8 cellular contexts compared by ENCODE assay signal in genomic region chr17:2707721-2708584, GRCh38. TPM values are rescaled to one million over a fixed set of nuclear protein-coding genes. Genes with fewer than 3 reads are reported as not detected.
DNase-seq lines count a peak whose midpoint lies in the region; ATAC-seq and TF ChIP-seq lines count a peak whose summit lies in the region.

No MANE protein-coding gene starts in this region.

- H3K9me3 ChIP-seq in mucosa of descending colon: no peaks in the 10 kb centered on the region

- peaks cover 58% of the 10 kb centered on the region for H3K4me1 Mint-ChIP-seq in dendritic cell treated with granulocyte-macrophage colony-stimulating factor and Interleukin-4, amounts not matched to agents 40 ng/mL and 50 ng/mL, for 4 days (ENCODE audit: low read depth)

- H3K4me3 Mint-ChIP-seq in dendritic cell treated with granulocyte-macrophage colony-stimulating factor and Interleukin-4, amounts not matched to agents 40 ng/mL and 50 ng/mL, for 4 days: no peak overlapping the region

- H3K9me3 Mint-ChIP-seq in dendritic cell treated with granulocyte-macrophage colony-stimulating factor and Interleukin-4, amounts not matched to agents 40 ng/mL and 50 ng/mL, for 4 days: no peaks in the 10 kb centered on the region

- H3K36me3 ChIP-seq in mucosa of descending colon (ENCODE audit: low read depth): peaks cover 6% of the 10 kb centered on the region

- peak overlapping the region; percentile 96 for H3K27ac ChIP-seq in C4-2B

- peak overlapping the region; percentile 80 for H3K4me3 ChIP-seq in LNCaP clone FGC (ENCODE audit: low read depth, low read length)
- no peak overlapping the region for H3K4me3 ChIP-seq in mucosa of descending colon

- peaks cover 47% of the 10 kb centered on the region for H3K36me3 Mint-ChIP-seq in dendritic cell treated with granulocyte-macrophage colony-stimulating factor and Interleukin-4, amounts not matched to agents 40 ng/mL and 50 ng/mL, for 4 days (ENCODE audit: low read depth)

- ATAC-seq in mucosa of descending colon (no peak), HG02588 (IDR thresholded peaks at IDR 0.05; ENCODE audit: unreplicated experiment) (no peak), HG02623 (IDR thresholded peaks at IDR 0.05; ENCODE audit: unreplicated experiment) (no peak)

- peak overlapping the region; percentile 95 for H3K27ac Mint-ChIP-seq in dendritic cell treated with granulocyte-macrophage colony-stimulating factor and Interleukin-4, amounts not matched to agents 40 ng/mL and 50 ng/mL, for 4 days

- no peak for DNase-seq in LNCaP clone FGC (ENCODE audit: low read depth)
- peak; percentile 49 to 60 (median 58) for DNase-seq in mucosa of descending colon
- no peak for DNase-seq in NCI-H2081 (lab: John Stamatoyannopoulos, UW)
- no peak for DNase-seq in stimulated activated CD4-positive, alpha-beta T cell treated with anti-CD3 and anti-CD28 coated beads, Interleukin-2, amount 100 ng/mL, for 48 hours

- no peak; the same call in 1 of the 2 replicates for TF ChIP-seq CTCF in C4-2B (conservative IDR thresholded peaks at IDR 0.05)
- peak; percentile 78 for TF ChIP-seq CTCF in LNCaP clone FGC (IDR thresholded peaks at IDR 0.05; ENCODE audit: control insufficient read depth, extremely low read depth, insufficient read depth)
- TF ChIP-seq CTCF in mucosa of descending colon (IDR thresholded peaks at IDR 0.05): no peak

- no peaks in the 10 kb centered on the region for H3K27me3 Mint-ChIP-seq in dendritic cell treated with granulocyte-macrophage colony-stimulating factor and Interleukin-4, amounts not matched to agents 40 ng/mL and 50 ng/mL, for 4 days

- intact Hi-C loops in dendritic cell treated with granulocyte-macrophage colony-stimulating factor and Interleukin-4, amounts not matched to agents 40 ng/mL and 50 ng/mL, for 4 days (cut with micrococcal nuclease): no loop called here
- intact Hi-C loops in mucosa of descending colon (cut with DNase I, micrococcal nuclease): no loop called here

- H3K4me1 ChIP-seq in mucosa of descending colon (ENCODE audit: low read depth): peaks cover 37% of the 10 kb centered on the region

RNA-seq across cellular contexts. Expression of gene CLUH, which starts 3.6 kb away (rescaled TPM):
- total RNA-seq in mucosa of descending colon: 100 to 1,000 TPM; 120 to 149 (median 145) TPM

RNA-seq across cellular contexts. Expression of gene CCDC92B, which starts 41.5 kb away (rescaled TPM):
- 1 to 10 TPM; 1.3 to 2.2 (median 2.2) TPM for total RNA-seq in mucosa of descending colon

Comparison
In these comparisons a context has a peak if more than half of its experiments do, and no peak if none do; other contexts are left out.
1. DNase-seq: peak in mucosa of descending colon (3 of 3); none in LNCaP clone FGC (single experiment), NCI-H2081 (0 of 2) and stimulated activated CD4-positive, alpha-beta T cell treated with anti-CD3 and anti-CD28 coated beads, Interleukin-2, amount 100 ng/mL, for 48 hours (0 of 2).